Comparison of ENCODE assay signal across 8 cellular contexts in genomic region chr17:38731526-38732294, GRCh38. TPM values are rescaled to one million over a fixed set of nuclear protein-coding genes. Genes with fewer than 3 reads are reported as not detected.
DNase-seq lines count a peak whose midpoint lies in the region; ATAC-seq and TF ChIP-seq lines count a peak whose summit lies in the region.

No MANE protein-coding gene starts in this region.

- peaks cover 26% of the 10 kb centered on the region for H3K36me3 Mint-ChIP-seq in endothelial cell (ENCODE audit: low read depth, unreplicated experiment)
- peaks cover 10% of the 10 kb centered on the region for H3K36me3 Mint-ChIP-seq in progenitor cell of endocrine pancreas (ENCODE audit: insufficient read depth)

- peak overlapping the region; percentile 82 for H3K27ac ChIP-seq in DND-41 (ENCODE audit: low read length)
- no peak overlapping the region for H3K27ac ChIP-seq in OCI-LY3 (ENCODE audit: low read length)

- ATAC-seq in DND-41 (ENCODE audit: insufficient read depth, low read depth) (no peak), HG03521 (IDR thresholded peaks at IDR 0.05; ENCODE audit: unreplicated experiment) (no peak), GM21367 (IDR thresholded peaks at IDR 0.05; ENCODE audit: unreplicated experiment) (no peak)

- H3K4me3 Mint-ChIP-seq in endothelial cell (ENCODE audit: unreplicated experiment) (peak overlapping the region; percentile 80), progenitor cell of endocrine pancreas (ENCODE audit: low read depth) (peak overlapping the region; percentile 26)

- H3K4me3 ChIP-seq in DND-41 (ENCODE audit: low read depth in 1 of 2, low read length in 2 of 2) (peak overlapping the region in 1 of 2 experiments; percentile 87; a peak in 3 of 4 replicates), OCI-LY3 (ENCODE audit: low read length) (peak overlapping the region; percentile 98; the same call in 1 of the 2 replicates)

- H3K9me3 ChIP-seq in DND-41 (ENCODE audit: insufficient read depth, low read length, severe bottlenecking) (no peaks in the 10 kb centered on the region), OCI-LY3 (ENCODE audit: insufficient read depth, low read length) (no peaks in the 10 kb centered on the region)

- H3K4me1 Mint-ChIP-seq in endothelial cell (ENCODE audit: unreplicated experiment) (peaks cover 35% of the 10 kb centered on the region), progenitor cell of endocrine pancreas (ENCODE audit: low read depth) (peaks cover 6% of the 10 kb centered on the region)

- H3K79me2 ChIP-seq in DND-41 (ENCODE audit: insufficient read depth, low read length): peaks cover 40% of the 10 kb centered on the region
- peaks cover 11% of the 10 kb centered on the region; the same call in 1 of the 2 replicates for H3K79me2 ChIP-seq in OCI-LY3 (ENCODE audit: low read length)

- H2AFZ ChIP-seq in DND-41 (ENCODE audit: low read depth, low read length) (no peak overlapping the region), OCI-LY3 (ENCODE audit: low read depth, low read length) (no peak overlapping the region)

- H3K27me3 ChIP-seq in DND-41 (ENCODE audit: insufficient read depth, low read length, poor library complexity) (no peaks in the 10 kb centered on the region), OCI-LY3 (ENCODE audit: low read depth, low read length) (no peaks in the 10 kb centered on the region)

- peaks cover 69% of the 10 kb centered on the region for H3K4me1 ChIP-seq in DND-41 (ENCODE audit: insufficient read depth, low read length)
- H3K4me1 ChIP-seq in OCI-LY3 (ENCODE audit: low read length): peaks cover 24% of the 10 kb centered on the region

- H3K27me3 Mint-ChIP-seq in endothelial cell (ENCODE audit: unreplicated experiment) (peaks cover 15% of the 10 kb centered on the region), progenitor cell of endocrine pancreas (no peaks in the 10 kb centered on the region)

- H4K20me1 ChIP-seq in DND-41 (ENCODE audit: insufficient read depth, low read length) (peaks cover 27% of the 10 kb centered on the region), OCI-LY3 (ENCODE audit: insufficient read depth, low read length) (no peaks in the 10 kb centered on the region)

- H3K36me3 ChIP-seq in DND-41 (ENCODE audit: insufficient read depth, low read length) (peaks cover 43% of the 10 kb centered on the region), OCI-LY3 (replicated peaks; ENCODE audit: low read depth, low read length) (no peaks in the 10 kb centered on the region)

- peak overlapping the region; percentile 91 for H3K27ac Mint-ChIP-seq in endothelial cell (ENCODE audit: unreplicated experiment)
- peak overlapping the region; percentile 42 for H3K27ac Mint-ChIP-seq in progenitor cell of endocrine pancreas

- DNase-seq in DND-41 (no peak), endothelial cell (ENCODE audit: low spot score) (no peak), progenitor cell of endocrine pancreas (ENCODE audit: low spot score, unreplicated experiment) (no peak), AG08395 (ENCODE audit: low spot score) (no peak), DMS153 (lab: John Stamatoyannopoulos, UW) (no peak)

- H3K9ac ChIP-seq in DND-41 (ENCODE audit: low read depth, low read length) (peak overlapping the region; percentile 74), OCI-LY3 (ENCODE audit: low read length) (no peak overlapping the region)

- no peaks in the 10 kb centered on the region for H3K9me3 Mint-ChIP-seq in endothelial cell (ENCODE audit: unreplicated experiment)
- H3K9me3 Mint-ChIP-seq in progenitor cell of endocrine pancreas (ENCODE audit: low read depth): no peaks in the 10 kb centered on the region

- peak overlapping the region; percentile 83 for H3K4me2 ChIP-seq in DND-41 (ENCODE audit: insufficient read depth, low read length)
- peak overlapping the region; percentile 97 for H3K4me2 ChIP-seq in OCI-LY3 (ENCODE audit: low read length)

- TF ChIP-seq CTCF in DND-41 (IDR thresholded peaks at IDR 0.05; ENCODE audit: borderline replicate concordance, extremely low read depth, low read length, poor library complexity, severe bottlenecking) (no peak), OCI-LY3 (IDR thresholded peaks at IDR 0.05; ENCODE audit: low read depth, low read length) (no peak), endothelial cell (IDR thresholded peaks at IDR 0.05; ENCODE audit: unreplicated experiment) (no peak), progenitor cell of endocrine pancreas (IDR thresholded peaks at IDR 0.05; ENCODE audit: unreplicated experiment) (no peak)

RNA-seq across cellular contexts. Expression of gene CISD3, which starts 1.6 kb away (rescaled TPM):
- total RNA-seq in endothelial cell (ENCODE audit: unreplicated experiment) (17.0 TPM), progenitor cell of endocrine pancreas (5.1 and 5.9 TPM in 2 replicates)

RNA-seq across cellular contexts. Expression of gene PCGF2, which starts 16.4 kb away (rescaled TPM):
- 79.4 TPM for total RNA-seq in endothelial cell (ENCODE audit: unreplicated experiment)
- 109 and 112 TPM in 2 replicates for total RNA-seq in progenitor cell of endocrine pancreas

RNA-seq across cellular contexts. Expression of gene PSMB3, which starts 20.8 kb away (rescaled TPM):
- 175 TPM for total RNA-seq in endothelial cell (ENCODE audit: unreplicated experiment)
- total RNA-seq in progenitor cell of endocrine pancreas: 134 and 138 TPM in 2 replicates

RNA-seq across cellular contexts. Expression of gene MLLT6, which starts 26.6 kb away (rescaled TPM):
- total RNA-seq in endothelial cell (ENCODE audit: unreplicated experiment) (33.8 TPM), progenitor cell of endocrine pancreas (147 and 155 TPM in 2 replicates)

RNA-seq across cellular contexts. Expression of gene EPOP, which starts 57.0 kb away (rescaled TPM):
- total RNA-seq in endothelial cell (ENCODE audit: unreplicated experiment): 1.3 TPM
- 8.2 and 10.0 TPM in 2 replicates for total RNA-seq in progenitor cell of endocrine pancreas
